In the genomic region with DNA sequence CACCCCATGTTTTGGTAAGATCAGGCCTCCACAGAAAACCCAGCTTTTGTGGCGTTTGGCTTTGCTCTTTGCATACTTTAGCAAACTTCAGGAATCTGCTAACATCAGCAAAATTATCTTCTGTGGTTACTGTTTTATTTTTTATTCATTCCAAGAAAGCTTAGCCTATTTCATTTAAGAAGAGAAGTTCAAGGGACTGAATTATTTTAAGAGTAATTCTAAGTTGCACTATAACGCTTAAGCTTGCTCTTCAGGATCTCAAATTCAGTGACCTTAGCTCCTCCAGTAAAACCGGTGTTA, we compare ENCODE assay signal across 9 cellular contexts. TPM values are rescaled to one million over a fixed set of nuclear protein-coding genes. Genes with fewer than 3 reads are reported as not detected.
DNase-seq lines count a peak whose midpoint lies in the region; ATAC-seq and TF ChIP-seq lines count a peak whose summit lies in the region.
"Had no signal": no experiment of that assay in that cellular context is flagged by ENCODE, and none has a peak within 500 bp of the region (broad histone marks: within the 10 kb centered on the region; RNA-seq: fewer than 3 reads in every experiment).

No MANE protein-coding gene starts in this region.

- H3K27ac ChIP-seq in HUES6 (ENCODE audit: low read depth, low read length), result no peak overlapping the region

- TF ChIP-seq CTCF in lower leg skin (IDR thresholded peaks at IDR 0.05), result no peak

- H3K4me1 ChIP-seq in HUES6 (ENCODE audit: control insufficient read depth, insufficient read depth, low read length) (peaks cover 28% of the 10 kb centered on the region), adipocyte (ENCODE audit: control insufficient read depth, insufficient read depth, low read length) (peaks cover 10% of the 10 kb centered on the region)

- no peak for ATAC-seq in stimulated activated memory B cell treated with anti-CD40 and anti-IgM and Interleukin-4, amounts not matched to agents 10 μg/mL and 1 μg/mL and 100 μg/mL, for 72 hours

- H3K27me3 ChIP-seq in HUES6 (ENCODE audit: control insufficient read depth, insufficient read depth, low read length) (peaks cover 13% of the 10 kb centered on the region), adipocyte (replicated peaks; ENCODE audit: control insufficient read depth, insufficient read depth, low read length) (peaks cover 3% of the 10 kb centered on the region)

- H3K9me3 Mint-ChIP-seq in stimulated activated memory B cell treated with anti-CD40 and anti-IgM and Interleukin-4, amounts not matched to agents 10 μg/mL and 1 μg/mL and 100 μg/mL, for 72 hours, result no peaks in the 10 kb centered on the region

- H3K9me3 ChIP-seq in HUES6 (ENCODE audit: control insufficient read depth, insufficient read depth, low read depth, low read length), result no peaks in the 10 kb centered on the region
- no peaks in the 10 kb centered on the region for H3K9me3 ChIP-seq in adipocyte (ENCODE audit: control insufficient read depth, low read length)
- H3K9me3 ChIP-seq in iPS-18c (ENCODE audit: control insufficient read depth, insufficient read depth, low read length), result no peaks in the 10 kb centered on the region

- 45 to 47% methylated on average over 3 of the region's 3 CpGs for WGBS in lower leg skin, 2 donors

- no peak for DNase-seq in adipocyte (ENCODE audit: low read depth)
- no peak for DNase-seq in putamen (ENCODE audit: low spot score)
- no peak for DNase-seq in COLO668 (lab: John Stamatoyannopoulos, UW; ENCODE audit: unreplicated experiment)
- no peak for DNase-seq in globus pallidus (ENCODE audit: low spot score)
- no peak for DNase-seq in lower leg skin (ENCODE audit: low spot score in 2 of 2)
- DNase-seq: NCI-H446 had no signal

- intact Hi-C loops in lower leg skin (cut with DNase I; ENCODE audit: low total_unique reads), result no loop called here

- TF ChIP-seq POLR2A in lower leg skin (IDR thresholded peaks at IDR 0.05), result no peak

- peak overlapping the region; percentile 92 for H3K4me3 Mint-ChIP-seq in stimulated activated memory B cell treated with anti-CD40 and anti-IgM and Interleukin-4, amounts not matched to agents 10 μg/mL and 1 μg/mL and 100 μg/mL, for 72 hours

- H3K36me3 Mint-ChIP-seq in stimulated activated memory B cell treated with anti-CD40 and anti-IgM and Interleukin-4, amounts not matched to agents 10 μg/mL and 1 μg/mL and 100 μg/mL, for 72 hours, result peaks cover 12% of the 10 kb centered on the region

- H3K9ac ChIP-seq in HUES6 (ENCODE audit: low read length), result peak overlapping the region; percentile 60
- peak overlapping the region; percentile 90 for H3K9ac ChIP-seq in adipocyte (ENCODE audit: low read length)

- H3K27me3 Mint-ChIP-seq in stimulated activated memory B cell treated with anti-CD40 and anti-IgM and Interleukin-4, amounts not matched to agents 10 μg/mL and 1 μg/mL and 100 μg/mL, for 72 hours, result no peaks in the 10 kb centered on the region

- no peaks in the 10 kb centered on the region for H3K36me3 ChIP-seq in HUES6 (ENCODE audit: control insufficient read depth, insufficient read depth, low read length)
- no peaks in the 10 kb centered on the region for H3K36me3 ChIP-seq in adipocyte (ENCODE audit: control insufficient read depth, insufficient read depth, low read length, severe bottlenecking)

- H3K27ac Mint-ChIP-seq in stimulated activated memory B cell treated with anti-CD40 and anti-IgM and Interleukin-4, amounts not matched to agents 10 μg/mL and 1 μg/mL and 100 μg/mL, for 72 hours, result peak overlapping the region; percentile 94

- peaks cover 31% of the 10 kb centered on the region for H3K4me1 Mint-ChIP-seq in stimulated activated memory B cell treated with anti-CD40 and anti-IgM and Interleukin-4, amounts not matched to agents 10 μg/mL and 1 μg/mL and 100 μg/mL, for 72 hours

- H3K4me3 ChIP-seq in HUES6 (ENCODE audit: low read depth, low read length) (peak overlapping the region; percentile 80), adipocyte (ENCODE audit: low read length) (peak overlapping the region; percentile 86), iPS-18c (ENCODE audit: insufficient read depth, low read depth, low read length) (peak overlapping the region; percentile 65; the same call in 1 of the 2 replicates), lower leg skin (ENCODE audit: low read depth, poor library complexity, severe bottlenecking) (no peak overlapping the region)

RNA-seq across cellular contexts. Expression of gene JHY, which starts 1.1 kb away (rescaled TPM):
- 1 to 10 TPM; 2.5 to 4.2 (median 3.2) TPM for total RNA-seq in lower leg skin

RNA-seq across cellular contexts. Expression of gene CRTAM, which starts 45.3 kb away (rescaled TPM):
- 1 to 10 TPM in 1 of 4 donors, under 1 TPM in 1, not detected in 2; 0.15 to 4.4 TPM for total RNA-seq in lower leg skin
